In genomic region chr1:24392604-24392946, GRCh38 we compare ENCODE assay signal across 8 cellular contexts. TPM values are rescaled to one million over a fixed set of nuclear protein-coding genes. Genes with fewer than 3 reads are reported as not detected.
A peak's percentile ranks its signal among the peaks of the same experiment; 100 is the strongest.
DNase-seq lines count a peak whose midpoint lies in the region; ATAC-seq and TF ChIP-seq lines count a peak whose summit lies in the region.

No MANE protein-coding gene starts in this region.

- POLR2A ChIA-PET in PC-9 (lab: Charles Lee; ENCODE audit: unreplicated experiment), result no interaction called here

- peak overlapping the region; percentile 65 for H3K4me3 Mint-ChIP-seq in activated CD8-positive, alpha-beta memory T cell treated with anti-CD3 and anti-CD28 coated beads, Interleukin-2, amount 10 ng/mL, durations not matched to agents 7 days and 5 days

- DNase-seq in activated CD8-positive, alpha-beta memory T cell treated with anti-CD3 and anti-CD28 coated beads, Interleukin-2, amount 10 ng/mL, durations not matched to agents 7 days and 5 days, result no peak
- DNase-seq in activated CD8-positive, alpha-beta memory T cell treated with anti-CD3 and anti-CD28 coated beads for 24 hours, result no peak
- no peak for DNase-seq in PC-9
- DNase-seq in epithelial cell of prostate (ENCODE audit: low read depth, low spot score), result no peak
- DNase-seq in NCI-H2081 treated with DMSO at 0.1 percent for 48 hours (lab: John Stamatoyannopoulos, UW), result no peak
- DNase-seq in AG20443 (ENCODE audit: low spot score), result no peak
- no peak for DNase-seq in NCI-H187 treated with DMSO at 0.1 percent for 48 hours (lab: John Stamatoyannopoulos, UW)

- H3K4me1 Mint-ChIP-seq in activated CD8-positive, alpha-beta memory T cell treated with anti-CD3 and anti-CD28 coated beads, Interleukin-2, amount 10 ng/mL, durations not matched to agents 7 days and 5 days, result peaks cover 27% of the 10 kb centered on the region

- H3K36me3 ChIP-seq in PC-9 (ENCODE audit: low read depth) (no peaks in the 10 kb centered on the region), subcutaneous abdominal adipose tissue (ENCODE audit: control insufficient read depth in 5 of 5, insufficient read depth in 5 of 5, low read length in 5 of 5) (peaks cover 0 to 6% (median 5%) of the 10 kb centered on the region in 5 donors)

- peaks cover 10% of the 10 kb centered on the region for H3F3A ChIP-seq in PC-9 (ENCODE audit: insufficient read depth, low read depth)

- H3K9me3 Mint-ChIP-seq in activated CD8-positive, alpha-beta memory T cell treated with anti-CD3 and anti-CD28 coated beads, Interleukin-2, amount 10 ng/mL, durations not matched to agents 7 days and 5 days (ENCODE audit: low read depth), result no peaks in the 10 kb centered on the region

- H3K4me1 ChIP-seq in PC-9 (replicated peaks; ENCODE audit: insufficient read depth) (peaks cover 8% of the 10 kb centered on the region), subcutaneous abdominal adipose tissue (ENCODE audit: control insufficient read depth in 5 of 5, insufficient read depth in 5 of 5, low read length in 5 of 5) (peaks cover 0 to 24% (median 18%) of the 10 kb centered on the region in 5 donors)

- H3K9me3 ChIP-seq in PC-9 (ENCODE audit: insufficient read depth, low read depth), result no peaks in the 10 kb centered on the region
- no peaks in the 10 kb centered on the region for H3K9me3 ChIP-seq in subcutaneous abdominal adipose tissue (ENCODE audit: control insufficient read depth in 5 of 5, low read length in 5 of 5)

- H2AFZ ChIP-seq in PC-9, result no peak overlapping the region

- no peak overlapping the region for H3K27ac ChIP-seq in PC-9
- peak overlapping the region; percentile 82 for H3K27ac ChIP-seq in epithelial cell of prostate
- H3K27ac ChIP-seq in subcutaneous abdominal adipose tissue (ENCODE audit: low read depth, low read length), result peak overlapping the region; percentile 81

- intact Hi-C loops in PC-9 (cut with micrococcal nuclease; ENCODE audit: unreplicated experiment), result loop anchor here (5.0 kb wide), 1 partner anchor 850 kb away; no protein-coding TSS in a partner anchor

- H3K27me3 ChIP-seq in PC-9 (ENCODE audit: insufficient read depth, low read depth) (no peaks in the 10 kb centered on the region), subcutaneous abdominal adipose tissue (ENCODE audit: control insufficient read depth in 5 of 5, insufficient read depth in 4 of 5, low read length in 5 of 5) (no peaks in the 10 kb centered on the region)

- CTCF ChIA-PET in activated CD8-positive, alpha-beta memory T cell treated with anti-CD3 and anti-CD28 coated beads, Interleukin-2, amount 10 ng/mL, durations not matched to agents 7 days and 5 days (lab: Charles Lee), result interaction anchor here (1.0 to 6.3 kb wide), 29 partner anchors 10 to 438 kb away, joined by 3 to 509 read pairs (median 12); partner anchors contain the start of genes IFNLR1, NIPAL3 and STPG1
- CTCF ChIA-PET in PC-9 (lab: Charles Lee), result interaction anchor here (0.6 to 4.2 kb wide), 12 partner anchors 11 to 1532 kb away, joined by 3 to 43 read pairs (median 4); no protein-coding TSS in a partner anchor

- H3K9ac ChIP-seq in subcutaneous abdominal adipose tissue (ENCODE audit: low read length in 5 of 5), result peak overlapping the region in 1 of 5 donors; percentile 25

- H3K79me2 ChIP-seq in PC-9 (ENCODE audit: low read depth), result no peaks in the 10 kb centered on the region

- H3K4me3 ChIP-seq in PC-9, result no peak overlapping the region
- H3K4me3 ChIP-seq in subcutaneous abdominal adipose tissue (ENCODE audit: low read depth in 1 of 5, low read length in 5 of 5), result no peak overlapping the region

- no peak overlapping the region for H3K27ac Mint-ChIP-seq in activated CD8-positive, alpha-beta memory T cell treated with anti-CD3 and anti-CD28 coated beads, Interleukin-2, amount 10 ng/mL, durations not matched to agents 7 days and 5 days

- no peaks in the 10 kb centered on the region for H4K20me1 ChIP-seq in PC-9 (ENCODE audit: insufficient read depth)

- peaks cover 2% of the 10 kb centered on the region for H3K36me3 Mint-ChIP-seq in activated CD8-positive, alpha-beta memory T cell treated with anti-CD3 and anti-CD28 coated beads, Interleukin-2, amount 10 ng/mL, durations not matched to agents 7 days and 5 days

- no peak overlapping the region for H3K4me2 ChIP-seq in PC-9

- H3K27me3 Mint-ChIP-seq in activated CD8-positive, alpha-beta memory T cell treated with anti-CD3 and anti-CD28 coated beads, Interleukin-2, amount 10 ng/mL, durations not matched to agents 7 days and 5 days, result no peaks in the 10 kb centered on the region

- H3K9me2 ChIP-seq in PC-9 (ENCODE audit: insufficient read depth), result no peaks in the 10 kb centered on the region

- TF ChIP-seq CTCF in PC-9 (conservative IDR thresholded peaks at IDR 0.05), result peak; percentile 21; the same call in 1 of the 2 replicates

- no peak for ATAC-seq in activated CD8-positive, alpha-beta memory T cell treated with anti-CD3 and anti-CD28 coated beads, Interleukin-2, amount 10 ng/mL, durations not matched to agents 7 days and 5 days

- no TSS peak for BruUV-seq in PC-9 (replicated peaks; lab: Mats Ljungman, UMichigan)

RNA-seq across cellular contexts. Expression of gene STPG1, which starts 21.0 kb away (rescaled TPM):
- 1 to 10 TPM; 5.6 to 9.2 TPM for total RNA-seq in activated CD8-positive, alpha-beta memory T cell treated with anti-CD3 and anti-CD28 coated beads, Interleukin-2, amount 10 ng/mL, durations not matched to agents 7 days and 5 days
- 8.3 and 11.4 TPM in 2 replicates for total RNA-seq in PC-9 (2021)

RNA-seq across cellular contexts. Expression of gene NIPAL3, which starts 23.0 kb away (rescaled TPM):
- 10 to 100 TPM; 35.4 to 44.2 TPM for total RNA-seq in activated CD8-positive, alpha-beta memory T cell treated with anti-CD3 and anti-CD28 coated beads, Interleukin-2, amount 10 ng/mL, durations not matched to agents 7 days and 5 days
- total RNA-seq in PC-9 (2021), result 34.7 and 42.0 TPM in 2 replicates
